Comparison of ENCODE assay signal across 24 cellular contexts in genomic region chr2:102971661-102972060, GRCh38.
"Had no signal": no experiment of that assay in that cellular context is flagged by ENCODE, and none has a peak within 500 bp of the region (broad histone marks: within the 10 kb centered on the region; RNA-seq: fewer than 3 reads in every experiment).

No MANE protein-coding gene starts in this region.

- FAIRE-seq: HepG2 had no signal

- H3K4me3 ChIP-seq: PC-9, Peyer's patch, SJCRH30 had no signal

- DNase-seq: IMR-90; Karpas-422; KG1; NCI-H1092; NCI-H1105 treated with DMSO at 0.1 percent for 48 hours; NCI-H1417 treated with DMSO at 0.1 percent for 48 hours; NCI-H146; NCI-H1694 treated with DMSO at 0.1 percent for 48 hours; NCI-H1930; NCI-H2081; NCI-H2107; NCI-H2171; NCI-H226; NCI-H446; NCI-H510A; NCI-H524 treated with DMSO at 0.1 percent for 48 hours; NCI-H69; NCI-H774; NK-92 treated with Interleukin-12 subunit alpha and Interleukin-12 subunit beta, amount 100 ng/mL, for 24 hours; PC-9; Peyer's patch; SHP77 treated with DMSO at 0.1 percent for 48 hours; SJCRH30 had no signal
